8 cellular contexts compared by ENCODE assay signal in genomic region chr18:23918395-23919032, GRCh38.
DNase-seq lines count a peak whose midpoint lies in the region; ATAC-seq, FAIRE-seq and TF ChIP-seq lines count a peak whose summit lies in the region.

No MANE protein-coding gene starts in this region.

- no peaks in the 10 kb centered on the region for H4K20me1 ChIP-seq in SU-DHL-6 (ENCODE audit: low read depth, low read length)

- in situ Hi-C loops in GM13976 (cut with MboI; ENCODE audit: low sequenced_read_pairs, unreplicated experiment), result no loop called here

- H3K9me3 ChIP-seq in SU-DHL-6 (ENCODE audit: insufficient read depth, low read length) (no peaks in the 10 kb centered on the region), adipocyte (ENCODE audit: control insufficient read depth, low read length) (no peaks in the 10 kb centered on the region), left ventricle myocardium inferior (replicated peaks) (no peaks in the 10 kb centered on the region)

- peak; percentile 57 for DNase-seq in GM13976 (ENCODE audit: low spot score)
- peak; percentile 55 for DNase-seq in MV-4-11 (lab: John Stamatoyannopoulos, UW)
- DNase-seq in adipocyte (ENCODE audit: low read depth), result peak; percentile 90
- DNase-seq in left ventricle myocardium inferior, result peak; percentile 68
- DNase-seq in sciatic nerve (ENCODE audit: low spot score), result peak; percentile 87

- peak; percentile 51 for FAIRE-seq in A204.1 (lab: Jason Lieb, UNC)

- H3K4me2 ChIP-seq in SU-DHL-6 (ENCODE audit: low read depth, low read length, poor library complexity, severe bottlenecking), result no peak overlapping the region

- no peaks in the 10 kb centered on the region for H3F3A ChIP-seq in SU-DHL-6 (ENCODE audit: insufficient read depth)

- no peak overlapping the region for H2AFZ ChIP-seq in SU-DHL-6 (ENCODE audit: low read depth, low read length, severe bottlenecking)

- H3K27me3 ChIP-seq in SU-DHL-6 (ENCODE audit: low read length) (no peaks in the 10 kb centered on the region), adipocyte (replicated peaks; ENCODE audit: control insufficient read depth, insufficient read depth, low read length) (no peaks in the 10 kb centered on the region), left ventricle myocardium inferior (ENCODE audit: low read depth) (no peaks in the 10 kb centered on the region)

- intact Hi-C loops in left ventricle myocardium inferior (cut with micrococcal nuclease), result no loop called here
- intact Hi-C loops in sciatic nerve (cut with DNase I), result no loop called here

- no peak overlapping the region for H3K4me3 ChIP-seq in SU-DHL-6 (ENCODE audit: insufficient read depth, low read length, poor library complexity, severe bottlenecking)
- H3K4me3 ChIP-seq in adipocyte (ENCODE audit: low read length), result no peak overlapping the region
- no peak overlapping the region for H3K4me3 ChIP-seq in left ventricle myocardium inferior

- H3K9ac ChIP-seq in SU-DHL-6 (ENCODE audit: low read length), result no peak overlapping the region
- peak overlapping the region; percentile 17 for H3K9ac ChIP-seq in adipocyte (ENCODE audit: low read length)

- H3K36me3 ChIP-seq in SU-DHL-6 (ENCODE audit: low read length) (no peaks in the 10 kb centered on the region), adipocyte (ENCODE audit: control insufficient read depth, insufficient read depth, low read length, severe bottlenecking) (peaks cover 42% of the 10 kb centered on the region), left ventricle myocardium inferior (peaks cover 8% of the 10 kb centered on the region)

- ATAC-seq in sciatic nerve, result peak; percentile 69
- no peak for ATAC-seq in HG03439 (IDR thresholded peaks at IDR 0.05; ENCODE audit: unreplicated experiment)

- no peak overlapping the region for H3K27ac ChIP-seq in SU-DHL-6 (ENCODE audit: low read depth, low read length)
- H3K27ac ChIP-seq in left ventricle myocardium inferior (replicated peaks), result no peak overlapping the region

- H3K4me1 ChIP-seq in adipocyte (ENCODE audit: control insufficient read depth, insufficient read depth, low read length), result peaks cover 14% of the 10 kb centered on the region
- H3K4me1 ChIP-seq in left ventricle myocardium inferior, result no peaks in the 10 kb centered on the region

- H3K9me2 ChIP-seq in SU-DHL-6 (replicated peaks; ENCODE audit: insufficient read depth, low read length), result no peaks in the 10 kb centered on the region

- H3K79me2 ChIP-seq in SU-DHL-6 (ENCODE audit: insufficient read depth, low read length), result no peaks in the 10 kb centered on the region

- peak; percentile 81 for TF ChIP-seq CTCF in GM13976 (IDR thresholded peaks at IDR 0.05; ENCODE audit: borderline replicate concordance, control extremely low read depth, extremely low read depth, insufficient read depth, missing control alignments)
- peak; percentile 100 for TF ChIP-seq CTCF in SU-DHL-6 (IDR thresholded peaks at IDR 0.05; ENCODE audit: insufficient read depth, low read length, poor library complexity, severe bottlenecking)
- TF ChIP-seq CTCF in left ventricle myocardium inferior (IDR thresholded peaks at IDR 0.05; ENCODE audit: borderline replicate concordance), result peak; percentile 91
